13 cellular contexts compared by ENCODE assay signal in genomic region chr13:40170982-40171381, GRCh38.
A peak's percentile ranks its signal among the peaks of the same experiment; 100 is the strongest.
DNase-seq lines count a peak whose midpoint lies in the region; ATAC-seq and TF ChIP-seq lines count a peak whose summit lies in the region.
"Had no signal": no experiment of that assay in that cellular context is flagged by ENCODE, and none has a peak within 500 bp of the region (broad histone marks: within the 10 kb centered on the region; RNA-seq: fewer than 3 reads in every experiment).

No MANE protein-coding gene starts in this region.

- H3K9ac ChIP-seq in PC-3 (ENCODE audit: low read length) (no peak overlapping the region), mammary epithelial cell (ENCODE audit: insufficient read depth, low read length) (no peak overlapping the region)

- H3K4me1 ChIP-seq in PC-3 (ENCODE audit: insufficient read depth, low read length), result peaks cover 18% of the 10 kb centered on the region
- H3K4me1 ChIP-seq in mammary epithelial cell (ENCODE audit: insufficient read depth, low read length), result peaks cover 40% of the 10 kb centered on the region
- H3K4me1 ChIP-seq: transverse colon had no signal

- H3K4me2 ChIP-seq in PC-3 (ENCODE audit: low read length) (0 out of 2 replicates have a peak overlapping the region, but pooled peaks have one; percentile 4), mammary epithelial cell (ENCODE audit: insufficient read depth, low read depth, low read length) (no peak overlapping the region)

- H3K4me3 ChIP-seq in PC-3 (ENCODE audit: low read length) (no peak overlapping the region), mammary epithelial cell (replicated peaks in 1 of 3; ENCODE audit: insufficient read depth in 1 of 3, low read depth in 2 of 3, low read length in 3 of 3) (no peak overlapping the region)
- H3K4me3 ChIP-seq: transverse colon had no signal

- WGBS in mammary epithelial cell (ENCODE audit: low coverage, missing lambda C conversion rate), result 78% methylated on average over 3 of the region's 3 CpGs

- intact Hi-C loops in PC-3 (cut with micrococcal nuclease), result no loop called here
- intact Hi-C loops in mammary epithelial cell (cut with micrococcal nuclease), result loop anchor here (5.0 kb wide), 1 partner anchor 1134 kb away; the partner anchor contains the start of genes NHLRC3 and PROSER1

- H3K36me3 ChIP-seq in PC-3 (ENCODE audit: low read depth, low read length) (no peaks in the 10 kb centered on the region), mammary epithelial cell (ENCODE audit: insufficient read depth, low read length) (no peaks in the 10 kb centered on the region)
- H3K36me3 ChIP-seq: transverse colon had no signal

- ATAC-seq in PC-3, result peak; percentile 57
- no peak for ATAC-seq in HG02973 (IDR thresholded peaks at IDR 0.05; ENCODE audit: unreplicated experiment)
- no peak for ATAC-seq in GM21528 (IDR thresholded peaks at IDR 0.05; ENCODE audit: low FRiP score, unreplicated experiment)

- in situ Hi-C loops in mammary epithelial cell (cut with MboI; ENCODE audit: low sequenced_read_pairs in 2 of 2), result no loop called here

- H3F3A ChIP-seq in PC-3 (ENCODE audit: low read length, unreplicated experiment), result no peaks in the 10 kb centered on the region

- H3K9me2 ChIP-seq in PC-3 (replicated peaks; ENCODE audit: low read length), result 0 out of 2 replicates have a peak, but pooled peaks cover 3% of the 10 kb centered on the region

- DNase-seq in DMS53 (lab: John Stamatoyannopoulos, UW) (peak; percentile 4), DMS53 treated with DMSO at 0.1 percent for 48 hours (lab: John Stamatoyannopoulos, UW; ENCODE audit: unreplicated experiment) (no peak), PC-3 (peak; percentile 71), mammary epithelial cell (peak; percentile 88), NAMALWA (ENCODE audit: low spot score) (no peak)
- DNase-seq in stimulated activated CD4-positive, alpha-beta T cell treated with anti-CD3 and anti-CD28 coated beads, Interleukin-15, amount 100 ng/mL, for 24 hours, result peak; percentile 68
- DNase-seq: C1 segment of cervical spinal cord, kidney glomerular epithelial cell, NCI-H748 treated with DMSO at 0.1 percent for 48 hours, transverse colon had no signal

- H3K27ac ChIP-seq in PC-3 (ENCODE audit: low read length) (no peak overlapping the region), mammary epithelial cell (ENCODE audit: insufficient read depth, low read depth, low read length) (peak overlapping the region; percentile 12)
- H3K27ac ChIP-seq: 22Rv1, transverse colon had no signal

- no peak overlapping the region for H2AFZ ChIP-seq in PC-3 (ENCODE audit: low read length)
- no peak overlapping the region for H2AFZ ChIP-seq in mammary epithelial cell (ENCODE audit: low read depth, low read length)

- BruUV-seq in PC-3 (replicated peaks; lab: Mats Ljungman, UMichigan), result no TSS peak
- no TSS peak for BruUV-seq in mammary epithelial cell (replicated peaks; lab: Mats Ljungman, UMichigan)

- H3K9me3 ChIP-seq in PC-3 (ENCODE audit: low read length) (no peaks in the 10 kb centered on the region), mammary epithelial cell (replicated peaks; ENCODE audit: insufficient read depth, low read length) (no peaks in the 10 kb centered on the region)
- H3K9me3 ChIP-seq: transverse colon had no signal

- POLR2A ChIA-PET in PC-3 (lab: Charles Lee; ENCODE audit: unreplicated experiment), result no interaction called here

- H3K27me3 ChIP-seq in PC-3 (ENCODE audit: low read length), result no peaks in the 10 kb centered on the region
- no peaks in the 10 kb centered on the region for H3K27me3 ChIP-seq in mammary epithelial cell (ENCODE audit: insufficient read depth, low read length)

- dilution Hi-C loops in mammary epithelial cell (cut with HindIII; ENCODE audit: low sequenced_read_pairs), result no loop called here

- TF ChIP-seq CTCF in PC-3 (conservative IDR thresholded peaks at IDR 0.05; ENCODE audit: low read depth, low read length), result 0 out of 2 replicates have a peak, but pooled peaks have one; percentile 23
- TF ChIP-seq CTCF in mammary epithelial cell (conservative IDR thresholded peaks at IDR 0.05 in 1 of 2, IDR thresholded peaks at IDR 0.05 in 1 of 2; ENCODE audit: extremely low read depth in 1 of 2, insufficient read depth in 1 of 2, low read depth in 1 of 2, low read length in 2 of 2), result peak in 1 of 2 donors; percentile 21

- CTCF ChIA-PET in PC-3 (lab: Charles Lee), result no interaction called here
- CTCF ChIA-PET in mammary epithelial cell (lab: Charles Lee; ENCODE audit: low non-redundant PET), result interaction anchor here (0.7 kb wide), 1 partner anchor 14 kb away, joined by 15 read pairs; no protein-coding TSS in a partner anchor

- no peaks in the 10 kb centered on the region for H3K79me2 ChIP-seq in PC-3 (ENCODE audit: low read length)
- H3K79me2 ChIP-seq in mammary epithelial cell (ENCODE audit: insufficient read depth, low read length), result no peaks in the 10 kb centered on the region

- H4K20me1 ChIP-seq in PC-3 (ENCODE audit: low read length) (no peaks in the 10 kb centered on the region), mammary epithelial cell (ENCODE audit: insufficient read depth, low read length) (no peaks in the 10 kb centered on the region)

Comparison
In these comparisons a context has a peak if more than half of its experiments do, and no peak if none do; other contexts are left out.
1. DNase-seq: peak in DMS53 (single experiment), PC-3 (single experiment), mammary epithelial cell (single experiment) and stimulated activated CD4-positive, alpha-beta T cell treated with anti-CD3 and anti-CD28 coated beads, Interleukin-15, amount 100 ng/mL, for 24 hours (single experiment); none in DMS53 treated with DMSO at 0.1 percent for 48 hours (single experiment) and NAMALWA (single experiment).